In genomic region chr17:73196500-73196899, GRCh38 we compare ENCODE assay signal across 10 cellular contexts. TPM values are rescaled to one million over a fixed set of nuclear protein-coding genes. Genes with fewer than 3 reads are reported as not detected.
DNase-seq lines count a peak whose midpoint lies in the region; ATAC-seq and TF ChIP-seq lines count a peak whose summit lies in the region.
"Had no signal": no experiment of that assay in that cellular context is flagged by ENCODE, and none has a peak within 500 bp of the region (broad histone marks: within the 10 kb centered on the region; RNA-seq: fewer than 3 reads in every experiment).

No MANE protein-coding gene starts in this region.

- no peaks in the 10 kb centered on the region for H3K9me3 ChIP-seq in neural progenitor cell (ENCODE audit: low read depth)

- H3K4me3 ChIP-seq in epithelial cell of esophagus (ENCODE audit: low read length) (no peak overlapping the region), neural progenitor cell (no peak overlapping the region)

- H3K27ac ChIP-seq in neural progenitor cell, result peak overlapping the region; percentile 48

- no peak overlapping the region for H2AFZ ChIP-seq in neural progenitor cell (replicated peaks)

- CTCF ChIA-PET in activated CD8-positive, alpha-beta T cell treated with anti-CD3 and anti-CD28 coated beads, Interleukin-2, amount 10 ng/mL, durations not matched to agents 7 days and 5 days (lab: Charles Lee), result interaction anchor here (1.5 kb wide), 1 partner anchor 30 kb away, joined by 4 read pairs; no protein-coding TSS in a partner anchor

- peak overlapping the region; percentile 17 for H3K27ac Mint-ChIP-seq in neural progenitor cell
- H3K27ac Mint-ChIP-seq in activated CD8-positive, alpha-beta T cell treated with anti-CD3 and anti-CD28 coated beads, Interleukin-2, amount 10 ng/mL, durations not matched to agents 7 days and 5 days, result no peak overlapping the region

- H3K36me3 Mint-ChIP-seq in neural progenitor cell, result peaks cover 53% of the 10 kb centered on the region
- peaks cover 52% of the 10 kb centered on the region for H3K36me3 Mint-ChIP-seq in activated CD8-positive, alpha-beta T cell treated with anti-CD3 and anti-CD28 coated beads, Interleukin-2, amount 10 ng/mL, durations not matched to agents 7 days and 5 days (ENCODE audit: low read depth)

- H3K9ac ChIP-seq in neural progenitor cell, result no peak overlapping the region

- no peaks in the 10 kb centered on the region for H3K4me1 ChIP-seq in neural progenitor cell

- no peaks in the 10 kb centered on the region for H3K27me3 ChIP-seq in neural progenitor cell

- ATAC-seq in activated CD8-positive, alpha-beta T cell treated with anti-CD3 and anti-CD28 coated beads, Interleukin-2, amount 10 ng/mL, durations not matched to agents 7 days and 5 days, result no peak
- no peak for ATAC-seq in GM19397 (IDR thresholded peaks at IDR 0.05; ENCODE audit: unreplicated experiment)

- DNase-seq in DMS53 treated with DMSO at 0.1 percent for 48 hours (lab: John Stamatoyannopoulos, UW; ENCODE audit: unreplicated experiment) (peak; percentile 90), NCI-H2227 treated with DMSO at 0.1 percent for 48 hours (lab: John Stamatoyannopoulos, UW) (peak; percentile 66), epithelial cell of esophagus (ENCODE audit: low read depth) (peak; percentile 55), neural progenitor cell (ENCODE audit: low spot score) (peak; percentile 68)
- no peak for DNase-seq in activated CD8-positive, alpha-beta memory T cell treated with anti-CD3 and anti-CD28 coated beads, Interleukin-2, amount 50 U/mL, for 4 hours
- no peak for DNase-seq in activated CD8-positive, alpha-beta T cell treated with anti-CD3 and anti-CD28 coated beads, Interleukin-2, amount 10 ng/mL, durations not matched to agents 7 days and 5 days
- DNase-seq in stimulated activated CD4-positive, alpha-beta T cell treated with anti-CD3 and anti-CD28 coated beads, Interleukin-2, amount 100 ng/mL, for 48 hours, result no peak
- DNase-seq: MM.1S had no signal

- H3K27me3 Mint-ChIP-seq in neural progenitor cell (ENCODE audit: insufficient read depth, low read depth), result peaks cover 18% of the 10 kb centered on the region
- no peaks in the 10 kb centered on the region for H3K27me3 Mint-ChIP-seq in activated CD8-positive, alpha-beta T cell treated with anti-CD3 and anti-CD28 coated beads, Interleukin-2, amount 10 ng/mL, durations not matched to agents 7 days and 5 days (ENCODE audit: low read depth)

- peaks cover 24% of the 10 kb centered on the region for H3F3A ChIP-seq in neural progenitor cell (ENCODE audit: low read depth)

- peaks cover 6% of the 10 kb centered on the region for H3K36me3 ChIP-seq in neural progenitor cell

- no peak overlapping the region for H3K4me2 ChIP-seq in neural progenitor cell

- peak; percentile 58 for TF ChIP-seq CTCF in epithelial cell of esophagus (IDR thresholded peaks at IDR 0.05; ENCODE audit: insufficient read depth, low read depth, low read length, missing control alignments)
- TF ChIP-seq CTCF in neural progenitor cell (IDR thresholded peaks at IDR 0.05), result peak; percentile 50

- H3K4me1 Mint-ChIP-seq in neural progenitor cell, result peaks cover 14% of the 10 kb centered on the region
- H3K4me1 Mint-ChIP-seq in activated CD8-positive, alpha-beta T cell treated with anti-CD3 and anti-CD28 coated beads, Interleukin-2, amount 10 ng/mL, durations not matched to agents 7 days and 5 days (ENCODE audit: low read depth), result peaks cover 17% of the 10 kb centered on the region

- no peak overlapping the region for H3K4me3 Mint-ChIP-seq in neural progenitor cell
- no peak overlapping the region for H3K4me3 Mint-ChIP-seq in activated CD8-positive, alpha-beta T cell treated with anti-CD3 and anti-CD28 coated beads, Interleukin-2, amount 10 ng/mL, durations not matched to agents 7 days and 5 days

- peaks cover 14% of the 10 kb centered on the region for H3K79me2 ChIP-seq in neural progenitor cell (ENCODE audit: low read depth)

- no peaks in the 10 kb centered on the region for H3K9me3 Mint-ChIP-seq in neural progenitor cell
- H3K9me3 Mint-ChIP-seq in activated CD8-positive, alpha-beta T cell treated with anti-CD3 and anti-CD28 coated beads, Interleukin-2, amount 10 ng/mL, durations not matched to agents 7 days and 5 days (ENCODE audit: insufficient read depth), result no peaks in the 10 kb centered on the region

- peaks cover 9% of the 10 kb centered on the region for H4K20me1 ChIP-seq in neural progenitor cell (ENCODE audit: low read depth)

- POLR2A ChIA-PET in activated CD8-positive, alpha-beta T cell treated with anti-CD3 and anti-CD28 coated beads, Interleukin-2, amount 10 ng/mL, durations not matched to agents 7 days and 5 days (lab: Charles Lee), result interaction anchor here (0.7 to 1.0 kb wide), 2 partner anchors 11 to 18 kb away, joined by 3 to 4 read pairs; no protein-coding TSS in a partner anchor

RNA-seq across cellular contexts. Expression of gene COG1, which starts 3.6 kb away (rescaled TPM):
- total RNA-seq in neural progenitor cell (ENCODE audit: low replicate concordance), result 11.7 and 22.9 TPM in 2 replicates
- 10 to 100 TPM; 25.2 to 30.5 TPM for total RNA-seq in activated CD8-positive, alpha-beta T cell treated with anti-CD3 and anti-CD28 coated beads, Interleukin-2, amount 10 ng/mL, durations not matched to agents 7 days and 5 days

RNA-seq across cellular contexts. Expression of gene SSTR2, which starts 31.7 kb away (rescaled TPM):
- 0.43 and 0.74 TPM in 2 replicates for total RNA-seq in neural progenitor cell (ENCODE audit: low replicate concordance)
- total RNA-seq in activated CD8-positive, alpha-beta T cell treated with anti-CD3 and anti-CD28 coated beads, Interleukin-2, amount 10 ng/mL, durations not matched to agents 7 days and 5 days, result not detected
- total RNA-seq: pulmonary artery endothelial cell had no signal

Comparison
In these comparisons a context has a peak if more than half of its experiments do, and no peak if none do; other contexts are left out.
1. DNase-seq: peak in DMS53 treated with DMSO at 0.1 percent for 48 hours (single experiment), NCI-H2227 treated with DMSO at 0.1 percent for 48 hours (single experiment), epithelial cell of esophagus (single experiment) and neural progenitor cell (single experiment); none in activated CD8-positive, alpha-beta memory T cell treated with anti-CD3 and anti-CD28 coated beads, Interleukin-2, amount 50 U/mL, for 4 hours (single experiment), activated CD8-positive, alpha-beta T cell treated with anti-CD3 and anti-CD28 coated beads, Interleukin-2, amount 10 ng/mL, durations not matched to agents 7 days and 5 days (single experiment) and stimulated activated CD4-positive, alpha-beta T cell treated with anti-CD3 and anti-CD28 coated beads, Interleukin-2, amount 100 ng/mL, for 48 hours (0 of 2).